In the genomic region with DNA sequence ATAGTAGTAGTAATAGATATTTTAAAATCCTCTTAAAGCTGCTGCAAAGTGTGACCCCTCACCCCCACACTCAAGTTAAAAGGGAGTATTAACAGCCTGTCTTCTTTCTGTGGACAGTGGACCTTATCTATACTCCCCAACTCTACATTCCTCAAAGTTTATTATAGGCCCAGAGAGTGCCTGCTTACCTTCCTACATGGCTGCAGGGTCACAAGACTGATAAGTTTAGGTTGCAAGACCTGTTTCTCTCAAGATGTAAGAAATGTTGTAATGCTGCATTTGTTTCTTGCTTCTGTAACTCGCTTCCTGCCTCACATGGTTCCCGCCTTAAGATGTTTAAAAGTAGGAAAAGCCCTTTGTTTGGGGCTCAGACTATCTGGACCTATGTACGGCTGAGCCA, we compare ENCODE assay signal across 31 cellular contexts. TPM values are rescaled to one million over a fixed set of nuclear protein-coding genes. Genes with fewer than 3 reads are reported as not detected.
"Had no signal": no experiment of that assay in that cellular context is flagged by ENCODE, and none has a peak within 500 bp of the region (broad histone marks: within the 10 kb centered on the region; RNA-seq: fewer than 3 reads in every experiment).

No MANE protein-coding gene starts in this region.

- H3K4me2 ChIP-seq: smooth muscle cell had no signal

- H3K4me1 ChIP-seq: colonic mucosa, esophagus squamous epithelium, lower lobe of right lung, prostate gland, right atrium auricular region, stomach, thyroid gland, upper lobe of left lung had no signal

- ATAC-seq: left ventricle myocardium superior; lower lobe of right lung; naive thymus-derived CD8-positive, alpha-beta T cell; sciatic nerve; stimulated activated effector memory CD8-positive, alpha-beta T cell treated with anti-CD3 and anti-CD28 coated beads, Interleukin-12 subunit alpha, Interleukin-12 subunit beta, amount 100 ng/mL, for 72 hours had no signal

- H3K27me3 ChIP-seq: colonic mucosa, esophagus squamous epithelium, right atrium auricular region, stomach, thyroid gland, upper lobe of left lung had no signal

- H3K9me3 ChIP-seq: colonic mucosa, esophagus squamous epithelium, lower lobe of right lung, prostate gland, right atrium auricular region, thyroid gland had no signal

- H3K4me3 ChIP-seq: colonic mucosa, esophagus squamous epithelium, lower lobe of right lung, prostate gland, right atrium auricular region, smooth muscle cell, stomach, thyroid gland, upper lobe of left lung had no signal

- FAIRE-seq: frontal cortex, islet of Langerhans, urothelium cell line had no signal

- H3K27ac ChIP-seq: colonic mucosa, epithelial cell of prostate, esophagus squamous epithelium, lower lobe of right lung, prostate gland, right atrium auricular region, stomach, thyroid gland, upper lobe of left lung had no signal

- DNase-seq: colonic mucosa; effector CD8-positive, alpha-beta T cell; endodermal cell; esophagus squamous epithelium; kidney glomerular epithelial cell; left ventricle myocardium superior; lower lobe of right lung; naive thymus-derived CD8-positive, alpha-beta T cell; nephron progenitor cell; nucleus accumbens; stimulated activated CD4-positive, alpha-beta T cell treated with anti-CD3 and anti-CD28 coated beads, Interleukin-2, amount 100 ng/mL, for 24 hours; stimulated activated CD4-positive, alpha-beta T cell treated with anti-CD3 and anti-CD28 coated beads, Interleukin-4, amount 100 ng/mL, for 24 hours; stimulated activated naive CD4-positive, alpha-beta T cell treated with Interleukin-2 at 50 U/mL for 16 hours; stomach; thyroid gland; upper lobe of left lung had no signal

- H3K36me3 ChIP-seq: colonic mucosa, esophagus squamous epithelium, lower lobe of right lung, prostate gland, right atrium auricular region, stomach, thyroid gland, upper lobe of left lung had no signal

RNA-seq across cellular contexts. Expression of gene NXPE1, which starts 10.1 kb away (rescaled TPM):
- total RNA-seq: chondrocyte; endodermal cell; esophagus squamous epithelium; frontal cortex; left ventricle myocardium superior; lower lobe of right lung; mesenteric fat pad; myocyte; naive thymus-derived CD8-positive, alpha-beta T cell; osteocyte; right atrium auricular region; sciatic nerve; smooth muscle cell; subcutaneous adipose tissue; temporal lobe; thyroid gland; upper lobe of left lung had no signal
- polyA plus RNA-seq: naive thymus-derived CD8-positive, alpha-beta T cell; smooth muscle cell; stomach had no signal

RNA-seq across cellular contexts. Expression of gene NXPE4, which starts 25.8 kb away (rescaled TPM):
- total RNA-seq: chondrocyte; endodermal cell; frontal cortex; left ventricle myocardium superior; lower lobe of right lung; mesenteric fat pad; myocyte; naive thymus-derived CD8-positive, alpha-beta T cell; osteocyte; right atrium auricular region; sciatic nerve; smooth muscle cell; temporal lobe; thyroid gland had no signal
- polyA plus RNA-seq: naive thymus-derived CD8-positive, alpha-beta T cell; smooth muscle cell; stomach had no signal
